Comparison of ENCODE assay signal across 11 cellular contexts in the genomic region with DNA sequence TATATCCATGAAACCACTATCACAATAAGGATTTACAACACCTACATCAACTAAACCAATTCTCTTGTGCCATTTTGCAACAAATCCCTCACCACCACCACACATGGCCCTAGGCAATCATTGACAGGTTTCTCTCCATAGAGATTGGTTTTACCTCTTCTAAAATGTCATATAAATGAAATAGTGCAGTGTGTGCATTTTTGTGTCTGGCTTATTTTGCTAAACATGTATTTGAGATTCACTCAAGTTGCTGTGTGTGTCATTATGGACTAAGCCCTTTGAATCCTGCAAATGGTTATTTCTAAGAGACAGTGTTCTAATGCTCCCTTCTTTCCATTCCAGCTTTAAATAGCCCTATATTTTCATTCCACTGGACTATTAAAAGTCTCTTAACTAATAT.
"Had no signal": no experiment of that assay in that cellular context is flagged by ENCODE, and none has a peak within 500 bp of the region (broad histone marks: within the 10 kb centered on the region; RNA-seq: fewer than 3 reads in every experiment).

No MANE protein-coding gene starts in this region.

- H3K9ac ChIP-seq: GM23248 had no signal

- H3K27ac ChIP-seq: GM23248 had no signal

- H3K4me1 ChIP-seq: HAP-1 had no signal

- H3K36me3 ChIP-seq: HAP-1 had no signal

- H3K9me3 ChIP-seq: HAP-1 had no signal

- DNase-seq: GM23248, GOT3, H7, H9, HCEC 1CT, HFFc6 had no signal

- FAIRE-seq: H1, H54 had no signal

- H3K4me3 ChIP-seq: GM23248, GM23338, HAP-1 had no signal

- H2AFZ ChIP-seq: GM23248, GM23338 had no signal

- ATAC-seq: GM23338, HCT116 had no signal

- H3K4me2 ChIP-seq: GM23338 had no signal
